ENCODE assay signal across 8 cellular contexts in genomic region chr17:63477471-63478440, GRCh38. TPM values are rescaled to one million over a fixed set of nuclear protein-coding genes. Genes with fewer than 3 reads are reported as not detected.
DNase-seq lines count a peak whose midpoint lies in the region; ATAC-seq and TF ChIP-seq lines count a peak whose summit lies in the region.

No MANE protein-coding gene starts in this region.

- peak overlapping the region; percentile 65 for H3K18ac ChIP-seq in neuronal stem cell (ENCODE audit: low read length)

- peaks cover 45% of the 10 kb centered on the region for H3K27me3 Mint-ChIP-seq in activated CD4-positive, alpha-beta T cell treated with anti-CD3 and anti-CD28 coated beads, Interleukin-2, amount 10 ng/mL, durations not matched to agents 24 days and 14 days
- peaks cover 31 to 34% of the 10 kb centered on the region in 2 donors for H3K27me3 Mint-ChIP-seq in effector memory CD8-positive, alpha-beta T cell

- no peak for DNase-seq in activated CD4-positive, alpha-beta T cell treated with anti-CD3 and anti-CD28 coated beads, Interleukin-2, amount 10 ng/mL, durations not matched to agents 24 days and 14 days
- DNase-seq in activated CD4-positive, alpha-beta T cell treated with anti-CD3 and anti-CD28 coated beads, Interleukin-2, amount 50 U/mL, for 4 hours: no peak
- DNase-seq in effector memory CD8-positive, alpha-beta T cell: no peak
- DNase-seq in neuronal stem cell (ENCODE audit: low spot score) (no peak), cerebellar nuclear complex (lab: John Stamatoyannopoulos, UW) (no peak), HPDE6-E6E7 (ENCODE audit: extremely low spot score) (no peak)

- no peaks in the 10 kb centered on the region for H3K79me2 ChIP-seq in OCI-LY3 (ENCODE audit: low read length)

- no peak for TF ChIP-seq CTCF in OCI-LY3 (IDR thresholded peaks at IDR 0.05; ENCODE audit: low read depth, low read length)

- H3K27ac Mint-ChIP-seq in activated CD4-positive, alpha-beta T cell treated with anti-CD3 and anti-CD28 coated beads, Interleukin-2, amount 10 ng/mL, durations not matched to agents 24 days and 14 days: no peak overlapping the region
- peak overlapping the region; percentile 53 to 57 for H3K27ac Mint-ChIP-seq in effector memory CD8-positive, alpha-beta T cell

- H2AFZ ChIP-seq in OCI-LY3 (ENCODE audit: low read depth, low read length) (peak overlapping the region; percentile 90), neuronal stem cell (ENCODE audit: low read length) (peak overlapping the region; percentile 96)

- H2BK12ac ChIP-seq in neuronal stem cell (ENCODE audit: low read length): no peak overlapping the region

- H3K4me1 Mint-ChIP-seq in activated CD4-positive, alpha-beta T cell treated with anti-CD3 and anti-CD28 coated beads, Interleukin-2, amount 10 ng/mL, durations not matched to agents 24 days and 14 days: peaks cover 16% of the 10 kb centered on the region
- peaks cover 9 to 18% of the 10 kb centered on the region in 2 donors for H3K4me1 Mint-ChIP-seq in effector memory CD8-positive, alpha-beta T cell (ENCODE audit: low read depth in 2 of 2)

- peak overlapping the region; percentile 59 for H3K9ac ChIP-seq in OCI-LY3 (ENCODE audit: low read length)
- H3K9ac ChIP-seq in neuronal stem cell (ENCODE audit: low read depth, low read length, poor library complexity): peak overlapping the region; percentile 74

- H3K4me3 ChIP-seq in OCI-LY3 (ENCODE audit: low read length) (peak overlapping the region; percentile 92), neuronal stem cell (ENCODE audit: low read length in 2 of 2) (peak overlapping the region; percentile 53 to 76)

- peak; percentile 13 for ATAC-seq in effector memory CD8-positive, alpha-beta T cell (replicated peaks)
- ATAC-seq in HG03354 (IDR thresholded peaks at IDR 0.05; ENCODE audit: poor library complexity, severe bottlenecking, unreplicated experiment): no peak

- H2BK120ac ChIP-seq in neuronal stem cell (ENCODE audit: low read depth, low read length): no peak overlapping the region

- no peak overlapping the region for H2BK5ac ChIP-seq in neuronal stem cell (ENCODE audit: low read length)

- no peak overlapping the region for H4K8ac ChIP-seq in neuronal stem cell (ENCODE audit: low read depth, low read length)

- H4K20me1 ChIP-seq in OCI-LY3 (ENCODE audit: insufficient read depth, low read length): no peaks in the 10 kb centered on the region

- H3K23ac ChIP-seq in neuronal stem cell (ENCODE audit: low read depth, low read length, poor library complexity): peak overlapping the region; percentile 81

- intact Hi-C loops in activated CD4-positive, alpha-beta T cell treated with anti-CD3 and anti-CD28 coated beads, Interleukin-2, amount 10 ng/mL, durations not matched to agents 24 days and 14 days (cut with micrococcal nuclease): loop anchor here (1.0 kb wide), 1 partner anchor 135 kb away; no protein-coding TSS in a partner anchor

- peaks cover 3% of the 10 kb centered on the region for H3K79me1 ChIP-seq in neuronal stem cell (ENCODE audit: low read depth, low read length)

- no peak overlapping the region for H2AK5ac ChIP-seq in neuronal stem cell (ENCODE audit: low read depth, low read length)

- peaks cover 2% of the 10 kb centered on the region for H3K36me3 Mint-ChIP-seq in activated CD4-positive, alpha-beta T cell treated with anti-CD3 and anti-CD28 coated beads, Interleukin-2, amount 10 ng/mL, durations not matched to agents 24 days and 14 days (ENCODE audit: low read depth)
- no peaks in the 10 kb centered on the region for H3K36me3 Mint-ChIP-seq in effector memory CD8-positive, alpha-beta T cell (ENCODE audit: insufficient read depth)

- H2BK15ac ChIP-seq in neuronal stem cell (ENCODE audit: low read length): no peak overlapping the region

- H3K4me3 Mint-ChIP-seq in activated CD4-positive, alpha-beta T cell treated with anti-CD3 and anti-CD28 coated beads, Interleukin-2, amount 10 ng/mL, durations not matched to agents 24 days and 14 days: peak overlapping the region; percentile 84
- H3K4me3 Mint-ChIP-seq in effector memory CD8-positive, alpha-beta T cell: peak overlapping the region; percentile 89 to 90

- H3K36me3 ChIP-seq in OCI-LY3 (replicated peaks; ENCODE audit: low read depth, low read length) (no peaks in the 10 kb centered on the region), neuronal stem cell (replicated peaks in 1 of 2; ENCODE audit: control insufficient read depth in 2 of 2, insufficient read depth in 2 of 2, low read length in 2 of 2) (no peaks in the 10 kb centered on the region)

- H3K27ac ChIP-seq in OCI-LY3 (ENCODE audit: low read length) (no peak overlapping the region), neuronal stem cell (replicated peaks; ENCODE audit: low read length) (no peak overlapping the region)

- H3K27me3 ChIP-seq in OCI-LY3 (ENCODE audit: low read depth, low read length) (peaks cover 25% of the 10 kb centered on the region), neuronal stem cell (ENCODE audit: control insufficient read depth in 3 of 3, insufficient read depth in 3 of 3, low read depth in 1 of 3, low read length in 3 of 3) (peaks cover 11 to 81% (median 34%) of the 10 kb centered on the region in 3 experiments)

- H3K9me3 ChIP-seq in OCI-LY3 (ENCODE audit: insufficient read depth, low read length): no peaks in the 10 kb centered on the region
- peaks cover 0 to 1% of the 10 kb centered on the region in 2 donors for H3K9me3 ChIP-seq in neuronal stem cell (replicated peaks in 1 of 2; ENCODE audit: control insufficient read depth in 2 of 2, insufficient read depth in 1 of 2, low read depth in 1 of 2, low read length in 2 of 2)

- peak overlapping the region; percentile 40 for H3K14ac ChIP-seq in neuronal stem cell (ENCODE audit: low read length)

- H3K9me3 Mint-ChIP-seq in activated CD4-positive, alpha-beta T cell treated with anti-CD3 and anti-CD28 coated beads, Interleukin-2, amount 10 ng/mL, durations not matched to agents 24 days and 14 days: no peaks in the 10 kb centered on the region
- H3K9me3 Mint-ChIP-seq in effector memory CD8-positive, alpha-beta T cell: no peaks in the 10 kb centered on the region

- H4K91ac ChIP-seq in neuronal stem cell (ENCODE audit: low read depth, low read length, poor library complexity): no peak overlapping the region

- no CpG with 5 or more reads among the region's 45 CpGs for WGBS in neuronal stem cell (ENCODE audit: extremely low coverage in 2 of 2, insufficient read length in 2 of 2, insufficient replicate concordance in 1 of 2), 2 donors

- H3K4me1 ChIP-seq in OCI-LY3 (ENCODE audit: low read length) (peaks cover 24% of the 10 kb centered on the region), neuronal stem cell (ENCODE audit: control insufficient read depth in 2 of 2, insufficient read depth in 1 of 2, low read depth in 1 of 2, low read length in 2 of 2) (peaks cover 6 to 9% of the 10 kb centered on the region in 2 donors)

- peak overlapping the region; percentile 97 for H3K4me2 ChIP-seq in OCI-LY3 (ENCODE audit: low read length)
- peak overlapping the region; percentile 100 for H3K4me2 ChIP-seq in neuronal stem cell (ENCODE audit: insufficient read depth, low read length, poor library complexity, severe bottlenecking)

- H3K4ac ChIP-seq in neuronal stem cell (ENCODE audit: low read length): no peak overlapping the region

RNA-seq across cellular contexts. Expression of gene ACE, which starts 0.9 kb away (rescaled TPM):
- 0.26 TPM in 1 of 2 replicates, not detected in the other for total RNA-seq in activated CD4-positive, alpha-beta T cell treated with anti-CD3 and anti-CD28 coated beads, Interleukin-2, amount 10 ng/mL, durations not matched to agents 24 days and 14 days
- polyA plus RNA-seq in neuronal stem cell (2013, experiment 1 of 2): 0.08 TPM
- 0.04 TPM for polyA plus RNA-seq in neuronal stem cell (2013, experiment 2 of 2)

RNA-seq across cellular contexts. Expression of gene CYB561, which starts 31.6 kb away (rescaled TPM):
- total RNA-seq in activated CD4-positive, alpha-beta T cell treated with anti-CD3 and anti-CD28 coated beads, Interleukin-2, amount 10 ng/mL, durations not matched to agents 24 days and 14 days: 1.7 and 2.0 TPM in 2 replicates
- 11.7 TPM for polyA plus RNA-seq in neuronal stem cell (2013, experiment 1 of 2)
- polyA plus RNA-seq in neuronal stem cell (2013, experiment 2 of 2): 12.1 TPM

RNA-seq across cellular contexts. Expression of gene KCNH6, which starts 45.4 kb away (rescaled TPM):
- total RNA-seq in activated CD4-positive, alpha-beta T cell treated with anti-CD3 and anti-CD28 coated beads, Interleukin-2, amount 10 ng/mL, durations not matched to agents 24 days and 14 days: not detected in 2 replicates
- 0.03 TPM for polyA plus RNA-seq in neuronal stem cell (2013, experiment 1 of 2)
- not detected for polyA plus RNA-seq in neuronal stem cell (2013, experiment 2 of 2)
